In the genomic region with DNA sequence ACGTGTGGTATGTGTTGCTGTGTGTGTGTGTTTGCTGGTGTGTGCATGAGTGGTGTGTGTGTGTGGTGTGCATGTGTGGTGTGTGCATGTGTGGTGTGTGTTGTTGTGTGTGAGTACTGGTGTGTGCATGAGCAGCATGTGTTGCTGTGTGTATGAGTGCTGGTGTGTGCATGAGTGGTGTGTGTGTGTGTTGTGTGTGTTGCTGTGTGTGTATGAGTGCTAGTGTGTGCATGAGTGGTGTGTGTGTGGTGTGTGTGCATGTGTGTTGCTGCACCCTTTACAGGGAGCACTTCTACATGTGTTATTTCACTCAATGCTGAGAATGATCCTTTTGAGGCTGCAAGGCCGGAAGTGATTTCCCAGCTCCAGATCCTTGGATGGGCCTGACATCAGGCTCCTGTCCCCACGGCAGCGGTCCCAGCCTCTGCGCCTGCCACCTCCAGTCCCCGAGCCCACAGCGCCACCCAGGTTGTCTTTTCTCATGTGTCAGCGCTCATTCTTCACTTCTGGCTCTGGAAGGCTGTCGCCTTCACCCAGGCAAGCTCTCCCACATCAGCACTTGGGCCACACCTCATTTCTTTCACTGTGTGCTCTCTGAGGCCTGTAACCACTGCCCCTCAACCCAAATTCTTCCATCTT, we compare ENCODE assay signal across 1 cellular context.
TF ChIP-seq lines count a peak whose summit lies in the region.

No MANE protein-coding gene starts in this region.

TF ChIP-seq in endothelial cell of umbilical vein, 7 proteins besides CTCF, POLR2A, EP300 and RAD21:
- no peak for TF ChIP-seq MAX (IDR thresholded peaks at IDR 0.05; ENCODE audit: insufficient read depth, insufficient read length)
- TF ChIP-seq POLR2AphosphoS5 (IDR thresholded peaks at IDR 0.05; ENCODE audit: insufficient read depth, low read depth, low read length): no peak
- TF ChIP-seq GATA2 (IDR thresholded peaks at IDR 0.05; ENCODE audit: insufficient read depth, insufficient read length, low read depth, low read length): no peak
- no peak for TF ChIP-seq FOS (IDR thresholded peaks at IDR 0.05; ENCODE audit: borderline replicate concordance, insufficient read depth, low read length)
- TF ChIP-seq MYC (IDR thresholded peaks at IDR 0.05; ENCODE audit: low read depth, low read length): no peak
- no peak for TF ChIP-seq JUN (IDR thresholded peaks at IDR 0.05; ENCODE audit: borderline replicate concordance, insufficient read depth, insufficient read length, low read depth)
- TF ChIP-seq EZH2 (IDR thresholded peaks at IDR 0.05; ENCODE audit: borderline replicate concordance, low read depth, low read length, severe bottlenecking): no peak
